Comparison of ENCODE assay signal across 1 cellular context in genomic region chr14:103524002-103524785, GRCh38.
TF ChIP-seq lines count a peak whose summit lies in the region.

No MANE protein-coding gene starts in this region.

TF ChIP-seq in A549, 52 proteins besides CTCF, POLR2A, EP300 and RAD21:
- no peak for TF ChIP-seq JUNB (IDR thresholded peaks at IDR 0.05)
- no peak for TF ChIP-seq MAX (IDR thresholded peaks at IDR 0.05)
